ENCODE assay signal across 18 cellular contexts in genomic region chr12:113416091-113416754, GRCh38. TPM values are rescaled to one million over a fixed set of nuclear protein-coding genes. Genes with fewer than 3 reads are reported as not detected.
DNase-seq lines count a peak whose midpoint lies in the region; ATAC-seq and TF ChIP-seq lines count a peak whose summit lies in the region.
"Had no signal": no experiment of that assay in that cellular context is flagged by ENCODE, and none has a peak within 500 bp of the region (broad histone marks: within the 10 kb centered on the region; RNA-seq: fewer than 3 reads in every experiment).

No MANE protein-coding gene starts in this region.

- no peak overlapping the region for H3K4me3 Mint-ChIP-seq in chondrocyte (ENCODE audit: unreplicated experiment)
- H3K4me3 Mint-ChIP-seq: activated CD4-positive, alpha-beta memory T cell treated with anti-CD3 and anti-CD28 coated beads for 36 hours; activated naive CD4-positive, alpha-beta T cell treated with anti-CD3 and anti-CD28 coated beads, Interleukin-2, amount 50 U/mL, for 24 hours had no signal

- TF ChIP-seq POLR2A in NB4 (IDR thresholded peaks at IDR 0.05; ENCODE audit: extremely low read depth, insufficient read length) = no peak

- no peak overlapping the region for H3K9ac ChIP-seq in colonic mucosa (ENCODE audit: low read depth in 2 of 2, low read length in 2 of 2)

- no peaks in the 10 kb centered on the region for H3K4me1 Mint-ChIP-seq in chondrocyte (ENCODE audit: low read depth)
- H3K4me1 Mint-ChIP-seq: activated naive CD4-positive, alpha-beta T cell treated with anti-CD3 and anti-CD28 coated beads, Interleukin-2, amount 50 U/mL, for 24 hours had no signal

- ATAC-seq in omental fat pad (ENCODE audit: low FRiP score) = peak; percentile 52
- ATAC-seq in left colon = no peak

- peaks cover 5% of the 10 kb centered on the region for H3K27me3 Mint-ChIP-seq in chondrocyte (ENCODE audit: low read depth)

- no peaks in the 10 kb centered on the region for H3K9me3 ChIP-seq in colonic mucosa
- H3K9me3 ChIP-seq: vagina had no signal

- H3K27me3 ChIP-seq in colonic mucosa = no peaks in the 10 kb centered on the region
- H3K27me3 ChIP-seq: vagina had no signal

- no peaks in the 10 kb centered on the region for H3K36me3 Mint-ChIP-seq in chondrocyte (ENCODE audit: low read depth)
- H3K36me3 Mint-ChIP-seq: activated CD4-positive, alpha-beta memory T cell treated with anti-CD3 and anti-CD28 coated beads for 36 hours; activated naive CD4-positive, alpha-beta T cell treated with anti-CD3 and anti-CD28 coated beads, Interleukin-2, amount 50 U/mL, for 24 hours had no signal

- no peaks in the 10 kb centered on the region for H3K4me1 ChIP-seq in colonic mucosa
- H3K4me1 ChIP-seq: vagina had no signal

- H3K36me3 ChIP-seq in colonic mucosa = no peaks in the 10 kb centered on the region
- H3K36me3 ChIP-seq: vagina had no signal

- TF ChIP-seq CTCF in NB4 (IDR thresholded peaks at IDR 0.05; ENCODE audit: low read depth, low read length) = no peak
- no peak for TF ChIP-seq CTCF in chondrocyte (IDR thresholded peaks at IDR 0.05)
- TF ChIP-seq CTCF in omental fat pad (IDR thresholded peaks at IDR 0.05) = no peak
- no peak for TF ChIP-seq CTCF in colonic mucosa (IDR thresholded peaks at IDR 0.05)

- H3K4me3 ChIP-seq in NB4 (ENCODE audit: low read depth, low read length) (no peak overlapping the region), colonic mucosa (no peak overlapping the region)
- H3K4me3 ChIP-seq: vagina had no signal

- DNase-seq in HCEC 1CT (peak; percentile 41), NB4 (ENCODE audit: low read depth) (peak; percentile 59), chondrocyte (ENCODE audit: low spot score) (peak; percentile 53), omental fat pad (ENCODE audit: low spot score) (no peak), iPS-NIHi11 (ENCODE audit: low spot score) (no peak), left colon (no peak), colonic mucosa (no peak)
- no peak for DNase-seq in activated CD4-positive, alpha-beta T cell treated with anti-CD3 and anti-CD28 coated beads, Interleukin-2, amount 50 U/mL, for 1 hour
- DNase-seq: activated CD4-positive, alpha-beta memory T cell treated with anti-CD3 and anti-CD28 coated beads for 36 hours; dermis blood vessel endothelial cell; DMS153; NCI-H2081; SHP77 had no signal

- H3K27ac Mint-ChIP-seq in chondrocyte (ENCODE audit: unreplicated experiment) = no peak overlapping the region
- H3K27ac Mint-ChIP-seq: activated CD4-positive, alpha-beta memory T cell treated with anti-CD3 and anti-CD28 coated beads for 36 hours; activated naive CD4-positive, alpha-beta T cell treated with anti-CD3 and anti-CD28 coated beads, Interleukin-2, amount 50 U/mL, for 24 hours had no signal

- no peaks in the 10 kb centered on the region for H3K9me3 Mint-ChIP-seq in chondrocyte (ENCODE audit: low read depth)
- H3K9me3 Mint-ChIP-seq: activated CD4-positive, alpha-beta memory T cell treated with anti-CD3 and anti-CD28 coated beads for 36 hours; activated naive CD4-positive, alpha-beta T cell treated with anti-CD3 and anti-CD28 coated beads, Interleukin-2, amount 50 U/mL, for 24 hours had no signal

- intact Hi-C loops in left colon (cut with DNase I, micrococcal nuclease) = no loop called here
- intact Hi-C loops in colonic mucosa (cut with DNase I) = no loop called here

- H3K27ac ChIP-seq in colonic mucosa = no peak overlapping the region
- H3K27ac ChIP-seq: vagina had no signal

RNA-seq across cellular contexts. Expression of gene SDSL, which starts 6.0 kb away (rescaled TPM):
- 8.4 to 9.4 TPM (median 8.7 TPM) in 3 replicates for total RNA-seq in chondrocyte
- 1 to 10 TPM; 2.1 to 6.0 (median 4.1) TPM for total RNA-seq in omental fat pad
- 10 to 100 TPM; 14.7 to 20.1 TPM for total RNA-seq in left colon
- 10 to 100 TPM; 14.2 to 35.2 TPM for total RNA-seq in colonic mucosa
- total RNA-seq: activated CD4-positive, alpha-beta memory T cell treated with anti-CD3 and anti-CD28 coated beads for 36 hours; vagina had no signal

RNA-seq across cellular contexts. Expression of gene SDS, which starts 12.5 kb away (rescaled TPM):
- not detected in 3 replicates for total RNA-seq in chondrocyte
- total RNA-seq in omental fat pad = 10 to 100 TPM in 1 of 4 donors, 1 to 10 TPM in 2, under 1 TPM in 1; 0.63 to 52.1 (median 3.3) TPM
- total RNA-seq in left colon = 1 to 10 TPM in 1 of 2 donors, under 1 TPM in 1; 0.76 to 4.7 TPM
- 1 to 10 TPM; 1.0 to 4.4 TPM for total RNA-seq in colonic mucosa
- total RNA-seq: activated CD4-positive, alpha-beta memory T cell treated with anti-CD3 and anti-CD28 coated beads for 36 hours; dermis blood vessel endothelial cell; glomerular endothelial cell; HT-29; vagina had no signal

RNA-seq across cellular contexts. Expression of gene LHX5, which starts 55.4 kb away (rescaled TPM):
- total RNA-seq in chondrocyte = not detected in 3 replicates
- total RNA-seq in omental fat pad = not detected
- not detected for total RNA-seq in left colon
- total RNA-seq in colonic mucosa = not detected
- total RNA-seq: activated CD4-positive, alpha-beta memory T cell treated with anti-CD3 and anti-CD28 coated beads for 36 hours; dermis blood vessel endothelial cell; glomerular endothelial cell; HT-29; mesenteric fat pad; vagina had no signal

RNA-seq across cellular contexts. Expression of gene PLBD2, which starts 57.8 kb away (rescaled TPM):
- total RNA-seq in chondrocyte (91.4 to 102 TPM (median 102 TPM) in 3 replicates), omental fat pad (10 to 100 TPM; 26.4 to 50.2 (median 36.2) TPM), left colon (10 to 100 TPM; 17.7 to 23.5 TPM), colonic mucosa (10 to 100 TPM; 20.2 to 23.4 TPM)

Comparison
In these comparisons a context has a peak if more than half of its experiments do, and no peak if none do; other contexts are left out.
1. DNase-seq: peak in HCEC 1CT (single experiment), NB4 (single experiment) and chondrocyte (single experiment); none in omental fat pad (single experiment), iPS-NIHi11 (single experiment), left colon (0 of 2), colonic mucosa (single experiment) and activated CD4-positive, alpha-beta T cell treated with anti-CD3 and anti-CD28 coated beads, Interleukin-2, amount 50 U/mL, for 1 hour (single experiment).